1 cellular context compared by ENCODE assay signal in the genomic region with DNA sequence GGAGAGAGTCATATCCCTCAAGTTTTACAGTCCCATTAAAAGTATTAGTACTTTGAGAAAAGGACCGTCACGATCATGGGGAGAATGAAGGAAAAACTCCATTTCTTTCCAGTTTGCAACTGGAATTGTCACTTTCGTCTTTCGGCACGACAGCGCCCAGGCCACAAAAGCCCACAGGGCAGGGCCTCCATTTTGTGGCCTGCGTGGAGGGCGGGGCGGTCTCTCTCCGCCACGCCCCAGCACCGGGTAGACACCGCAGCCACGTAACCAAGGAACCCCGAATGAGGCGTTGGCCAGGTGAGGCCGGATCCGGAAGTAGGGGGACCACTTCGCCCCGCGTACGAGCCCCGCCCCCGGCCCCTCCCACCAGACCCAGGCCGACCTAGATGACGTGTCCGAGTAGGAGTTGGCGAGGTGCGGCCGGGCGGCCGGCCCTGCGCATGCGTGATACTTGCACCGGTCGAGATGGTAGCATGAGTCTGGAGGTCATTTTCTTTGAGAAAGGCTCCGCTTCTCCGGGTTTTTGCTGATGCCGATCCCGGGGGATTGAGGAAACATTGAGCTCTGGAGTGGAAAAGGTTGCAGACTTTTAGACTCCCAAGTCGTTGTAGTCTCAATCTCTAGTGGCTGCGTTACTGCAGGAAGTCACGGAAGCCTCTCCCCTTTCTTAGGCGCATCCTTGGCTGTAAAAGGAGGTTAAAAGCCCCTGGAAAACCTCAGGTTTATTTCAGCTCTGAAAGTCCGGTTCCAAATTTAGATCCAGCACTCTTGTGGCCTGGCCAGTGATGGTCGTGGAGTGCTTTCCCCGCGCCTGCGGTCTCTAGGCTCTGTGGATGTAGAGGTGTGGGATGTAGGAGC.
A peak's percentile ranks its signal among the peaks of the same experiment; 100 is the strongest.
TF ChIP-seq lines count a peak whose summit lies in the region.

No MANE protein-coding gene starts in this region.

TF ChIP-seq in K562, 482 proteins besides CTCF, POLR2A, EP300 and RAD21 (continued from another document and continues in another):
- TF ChIP-seq, protein P1, sequence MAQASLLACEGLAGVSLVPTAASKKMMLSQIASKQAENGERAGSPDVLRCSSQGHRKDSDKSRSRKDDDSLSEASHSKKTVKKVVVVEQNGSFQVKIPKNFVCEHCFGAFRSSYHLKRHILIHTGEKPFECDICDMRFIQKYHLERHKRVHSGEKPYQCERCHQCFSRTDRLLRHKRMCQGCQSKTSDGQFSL (CRISPR knock-in tag; IDR thresholded peaks at IDR 0.05), result no peak
- TF ChIP-seq, protein P1 (tag; IDR thresholded peaks at IDR 0.05), result no peak
- TF ChIP-seq MAZ (CRISPR knock-in tag; conservative IDR thresholded peaks at IDR 0.05 in 1 of 2, IDR thresholded peaks at IDR 0.05 in 1 of 2) (peak; percentile 90 to 95), ZNF696 (CRISPR knock-in tag; conservative IDR thresholded peaks at IDR 0.05) (no peak), MEIS2 (IDR thresholded peaks at IDR 0.05; ENCODE audit: partially characterized antibody) (peak; percentile 65), FOSL1 (tag; conservative IDR thresholded peaks at IDR 0.05) (peak; percentile 35; the same call in 1 of the 2 replicates), ZNF778 (CRISPR knock-in tag; IDR thresholded peaks at IDR 0.05) (no peak), BRD9 (IDR thresholded peaks at IDR 0.05; ENCODE audit: low read depth, partially characterized antibody) (peak; percentile 28), TRIM28 (IDR thresholded peaks at IDR 0.05) (no peak), NFRKB (IDR thresholded peaks at IDR 0.05; ENCODE audit: low read depth) (peak; percentile 73), ATF1 (CRISPR knock-in tag; IDR thresholded peaks at IDR 0.05) (no peak), ATF1 (tag; IDR thresholded peaks at IDR 0.05) (peak; percentile 86), GABPB1 (CRISPR knock-in tag; IDR thresholded peaks at IDR 0.05) (peak; percentile 98), ILK (tag; IDR thresholded peaks at IDR 0.05; ENCODE audit: borderline replicate concordance, low read depth) (no peak), RBM17 (IDR thresholded peaks at IDR 0.05; ENCODE audit: borderline replicate concordance, low read depth, low read length) (no peak), NEUROD1 (IDR thresholded peaks at IDR 0.05; ENCODE audit: borderline replicate concordance, low read depth, low read length, partially characterized antibody) (peak; percentile 85), CREB1 (IDR thresholded peaks at IDR 0.05) (peak; percentile 81), CREB1 (CRISPR knock-in tag; IDR thresholded peaks at IDR 0.05) (peak; percentile 87), PHF20 (IDR thresholded peaks at IDR 0.05; ENCODE audit: partially characterized antibody) (peak; percentile 51), ZNF134 (CRISPR knock-in tag; conservative IDR thresholded peaks at IDR 0.05) (no peak), CTBP1 (IDR thresholded peaks at IDR 0.05; ENCODE audit: borderline replicate concordance) (peak; percentile 61; the same call in 1 of the 2 replicates), SUPT5H (IDR thresholded peaks at IDR 0.05) (peak; percentile 52; the same call in 1 of the 2 replicates), RBM14 (IDR thresholded peaks at IDR 0.05; ENCODE audit: borderline replicate concordance, insufficient read depth, low read depth, low read length) (no peak), ZNF165 (CRISPR knock-in tag; IDR thresholded peaks at IDR 0.05; ENCODE audit: borderline replicate concordance) (no peak), HNRNPLL (IDR thresholded peaks at IDR 0.05; ENCODE audit: low read depth, low read length, poor library complexity, severe bottlenecking) (peak; percentile 24), NFXL1 (CRISPR knock-in tag; IDR thresholded peaks at IDR 0.05) (no peak), RBM22 (IDR thresholded peaks at IDR 0.05; ENCODE audit: low read depth, low read length, poor library complexity, severe bottlenecking) (no peak), PHB2 (IDR thresholded peaks at IDR 0.05; ENCODE audit: low read depth) (no peak), CC2D1A (IDR thresholded peaks at IDR 0.05) (no peak), ZKSCAN8 (CRISPR knock-in tag; IDR thresholded peaks at IDR 0.05) (no peak), NRF1 (conservative IDR thresholded peaks at IDR 0.05 in 1 of 2, IDR thresholded peaks at IDR 0.05 in 1 of 2) (peak; percentile 95 to 96), ESRRA (IDR thresholded peaks at IDR 0.05; ENCODE audit: borderline replicate concordance, low read depth) (peak; percentile 60), PPARD (CRISPR knock-in tag; IDR thresholded peaks at IDR 0.05) (no peak), MBD2 (IDR thresholded peaks at IDR 0.05; ENCODE audit: borderline replicate concordance, low read depth) (peak; percentile 54; the same call in 1 of the 2 replicates), ZNF384 (IDR thresholded peaks at IDR 0.05; ENCODE audit: low read depth, low read length) (no peak), ATF7 (IDR thresholded peaks at IDR 0.05) (peak; percentile 84), NFYB (IDR thresholded peaks at IDR 0.05; ENCODE audit: extremely low read depth, insufficient read length) (no peak), KDM4B (IDR thresholded peaks at IDR 0.05; ENCODE audit: borderline replicate concordance in 2 of 2, low read depth in 1 of 2) (peak in 1 of 2 experiments; percentile 88; a peak in 1 of 4 replicates), SLC30A9 (CRISPR knock-in tag; IDR thresholded peaks at IDR 0.05) (no peak), POLR3G (IDR thresholded peaks at IDR 0.05; ENCODE audit: extremely low read depth, insufficient read length, insufficient replicate concordance) (no peak), CBFA2T2 (conservative IDR thresholded peaks at IDR 0.05) (no peak), ZNF23 (CRISPR knock-in tag; IDR thresholded peaks at IDR 0.05) (no peak), BCOR (IDR thresholded peaks at IDR 0.05) (no peak), ZNF212 (CRISPR knock-in tag; IDR thresholded peaks at IDR 0.05) (no peak), HMGN3 (IDR thresholded peaks at IDR 0.05; ENCODE audit: borderline replicate concordance, extremely low read depth, insufficient read length, low read depth, low read length) (peak; percentile 60), ADNP (tag; IDR thresholded peaks at IDR 0.05) (no peak), TCF7L2 (IDR thresholded peaks at IDR 0.05; ENCODE audit: low read depth, low read length) (no peak), L3MBTL2 (IDR thresholded peaks at IDR 0.05) (peak; percentile 46; the same call in 1 of the 2 replicates), RNF2 (IDR thresholded peaks at IDR 0.05) (no peak), RBBP5 (IDR thresholded peaks at IDR 0.05; ENCODE audit: borderline replicate concordance, insufficient read depth, low read length, poor library complexity, severe bottlenecking) (no peak), YBX1 (IDR thresholded peaks at IDR 0.05) (no peak), ZNF436 (CRISPR knock-in tag; IDR thresholded peaks at IDR 0.05) (no peak), POLR2H (tag; IDR thresholded peaks at IDR 0.05; ENCODE audit: low read depth) (peak; percentile 49; the same call in 1 of the 2 replicates), ZZZ3 (IDR thresholded peaks at IDR 0.05) (no peak), FOXK1 (CRISPR knock-in tag; IDR thresholded peaks at IDR 0.05; ENCODE audit: borderline replicate concordance) (no peak), TAF15 (IDR thresholded peaks at IDR 0.05; ENCODE audit: low read depth, low read length) (no peak), CBX8 (IDR thresholded peaks at IDR 0.05; ENCODE audit: borderline replicate concordance, extremely low read depth, low read depth, low read length, poor library complexity, severe bottlenecking) (no peak)
- TF ChIP-seq, protein P2, sequence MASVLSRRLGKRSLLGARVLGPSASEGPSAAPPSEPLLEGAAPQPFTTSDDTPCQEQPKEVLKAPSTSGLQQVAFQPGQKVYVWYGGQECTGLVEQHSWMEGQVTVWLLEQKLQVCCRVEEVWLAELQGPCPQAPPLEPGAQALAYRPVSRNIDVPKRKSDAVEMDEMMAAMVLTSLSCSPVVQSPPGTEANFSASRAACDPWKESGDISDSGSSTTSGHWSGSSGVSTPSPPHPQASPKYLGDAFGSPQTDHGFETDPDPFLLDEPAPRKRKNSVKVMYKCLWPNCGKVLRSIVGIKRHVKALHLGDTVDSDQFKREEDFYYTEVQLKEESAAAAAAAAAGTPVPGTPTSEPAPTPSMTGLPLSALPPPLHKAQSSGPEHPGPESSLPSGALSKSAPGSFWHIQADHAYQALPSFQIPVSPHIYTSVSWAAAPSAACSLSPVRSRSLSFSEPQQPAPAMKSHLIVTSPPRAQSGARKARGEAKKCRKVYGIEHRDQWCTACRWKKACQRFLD (CRISPR knock-in tag; IDR thresholded peaks at IDR 0.05), result no peak
- TF ChIP-seq, protein P3, sequence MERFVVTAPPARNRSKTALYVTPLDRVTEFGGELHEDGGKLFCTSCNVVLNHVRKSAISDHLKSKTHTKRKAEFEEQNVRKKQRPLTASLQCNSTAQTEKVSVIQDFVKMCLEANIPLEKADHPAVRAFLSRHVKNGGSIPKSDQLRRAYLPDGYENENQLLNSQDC (CRISPR knock-in tag; IDR thresholded peaks at IDR 0.05), result no peak
- TF ChIP-seq, protein P4, sequence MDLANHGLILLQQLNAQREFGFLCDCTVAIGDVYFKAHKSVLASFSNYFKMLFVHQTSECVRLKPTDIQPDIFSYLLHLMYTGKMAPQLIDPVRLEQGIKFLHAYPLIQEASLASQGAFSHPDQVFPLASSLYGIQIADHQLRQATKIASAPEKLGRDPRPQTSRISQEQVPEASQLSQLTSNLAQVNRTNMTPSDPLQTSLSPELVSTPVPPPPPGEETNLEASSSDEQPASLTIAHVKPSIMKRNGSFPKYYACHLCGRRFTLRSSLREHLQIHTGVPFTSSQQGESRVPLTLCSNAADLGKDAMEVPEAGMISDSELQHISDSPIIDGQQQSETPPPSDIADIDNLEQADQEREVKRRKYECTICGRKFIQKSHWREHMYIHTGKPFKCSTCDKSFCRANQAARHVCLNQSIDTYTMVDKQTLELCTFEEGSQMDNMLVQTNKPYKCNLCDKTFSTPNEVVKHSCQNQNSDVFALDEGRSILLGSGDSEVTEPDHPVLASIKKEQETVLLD (IDR thresholded peaks at IDR 0.05), result peak; percentile 90
- TF ChIP-seq, protein P5, sequence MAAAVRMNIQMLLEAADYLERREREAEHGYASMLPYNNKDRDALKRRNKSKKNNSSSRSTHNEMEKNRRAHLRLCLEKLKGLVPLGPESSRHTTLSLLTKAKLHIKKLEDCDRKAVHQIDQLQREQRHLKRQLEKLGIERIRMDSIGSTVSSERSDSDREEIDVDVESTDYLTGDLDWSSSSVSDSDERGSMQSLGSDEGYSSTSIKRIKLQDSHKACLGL (CRISPR knock-in tag; IDR thresholded peaks at IDR 0.05; ENCODE audit: borderline replicate concordance, poor library complexity, severe bottlenecking), result no peak
- TF ChIP-seq, protein P6, sequence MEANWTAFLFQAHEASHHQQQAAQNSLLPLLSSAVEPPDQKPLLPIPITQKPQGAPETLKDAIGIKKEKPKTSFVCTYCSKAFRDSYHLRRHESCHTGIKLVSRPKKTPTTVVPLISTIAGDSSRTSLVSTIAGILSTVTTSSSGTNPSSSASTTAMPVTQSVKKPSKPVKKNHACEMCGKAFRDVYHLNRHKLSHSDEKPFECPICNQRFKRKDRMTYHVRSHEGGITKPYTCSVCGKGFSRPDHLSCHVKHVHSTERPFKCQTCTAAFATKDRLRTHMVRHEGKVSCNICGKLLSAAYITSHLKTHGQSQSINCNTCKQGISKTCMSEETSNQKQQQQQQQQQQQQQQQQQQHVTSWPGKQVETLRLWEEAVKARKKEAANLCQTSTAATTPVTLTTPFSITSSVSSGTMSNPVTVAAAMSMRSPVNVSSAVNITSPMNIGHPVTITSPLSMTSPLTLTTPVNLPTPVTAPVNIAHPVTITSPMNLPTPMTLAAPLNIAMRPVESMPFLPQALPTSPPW (CRISPR knock-in tag; IDR thresholded peaks at IDR 0.05), result peak; percentile 85
- TF ChIP-seq, protein P7, sequence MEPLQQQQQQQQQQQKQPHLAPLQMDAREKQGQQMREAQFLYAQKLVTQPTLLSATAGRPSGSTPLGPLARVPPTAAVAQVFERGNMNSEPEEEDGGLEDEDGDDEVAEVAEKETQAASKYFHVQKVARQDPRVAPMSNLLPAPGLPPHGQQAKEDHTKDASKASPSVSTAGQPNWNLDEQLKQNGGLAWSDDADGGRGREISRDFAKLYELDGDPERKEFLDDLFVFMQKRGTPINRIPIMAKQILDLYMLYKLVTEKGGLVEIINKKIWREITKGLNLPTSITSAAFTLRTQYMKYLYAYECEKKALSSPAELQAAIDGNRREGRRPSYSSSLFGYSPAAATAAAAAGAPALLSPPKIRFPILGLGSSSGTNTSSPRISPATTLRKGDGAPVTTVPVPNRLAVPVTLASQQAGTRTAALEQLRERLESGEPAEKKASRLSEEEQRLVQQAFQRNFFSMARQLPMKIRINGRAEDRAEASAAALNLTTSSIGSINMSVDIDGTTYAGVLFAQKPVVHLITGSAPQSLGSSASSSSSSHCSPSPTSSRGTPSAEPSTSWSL (CRISPR knock-in tag; IDR thresholded peaks at IDR 0.05; ENCODE audit: borderline replicate concordance), result no peak
- TF ChIP-seq, protein P8, sequence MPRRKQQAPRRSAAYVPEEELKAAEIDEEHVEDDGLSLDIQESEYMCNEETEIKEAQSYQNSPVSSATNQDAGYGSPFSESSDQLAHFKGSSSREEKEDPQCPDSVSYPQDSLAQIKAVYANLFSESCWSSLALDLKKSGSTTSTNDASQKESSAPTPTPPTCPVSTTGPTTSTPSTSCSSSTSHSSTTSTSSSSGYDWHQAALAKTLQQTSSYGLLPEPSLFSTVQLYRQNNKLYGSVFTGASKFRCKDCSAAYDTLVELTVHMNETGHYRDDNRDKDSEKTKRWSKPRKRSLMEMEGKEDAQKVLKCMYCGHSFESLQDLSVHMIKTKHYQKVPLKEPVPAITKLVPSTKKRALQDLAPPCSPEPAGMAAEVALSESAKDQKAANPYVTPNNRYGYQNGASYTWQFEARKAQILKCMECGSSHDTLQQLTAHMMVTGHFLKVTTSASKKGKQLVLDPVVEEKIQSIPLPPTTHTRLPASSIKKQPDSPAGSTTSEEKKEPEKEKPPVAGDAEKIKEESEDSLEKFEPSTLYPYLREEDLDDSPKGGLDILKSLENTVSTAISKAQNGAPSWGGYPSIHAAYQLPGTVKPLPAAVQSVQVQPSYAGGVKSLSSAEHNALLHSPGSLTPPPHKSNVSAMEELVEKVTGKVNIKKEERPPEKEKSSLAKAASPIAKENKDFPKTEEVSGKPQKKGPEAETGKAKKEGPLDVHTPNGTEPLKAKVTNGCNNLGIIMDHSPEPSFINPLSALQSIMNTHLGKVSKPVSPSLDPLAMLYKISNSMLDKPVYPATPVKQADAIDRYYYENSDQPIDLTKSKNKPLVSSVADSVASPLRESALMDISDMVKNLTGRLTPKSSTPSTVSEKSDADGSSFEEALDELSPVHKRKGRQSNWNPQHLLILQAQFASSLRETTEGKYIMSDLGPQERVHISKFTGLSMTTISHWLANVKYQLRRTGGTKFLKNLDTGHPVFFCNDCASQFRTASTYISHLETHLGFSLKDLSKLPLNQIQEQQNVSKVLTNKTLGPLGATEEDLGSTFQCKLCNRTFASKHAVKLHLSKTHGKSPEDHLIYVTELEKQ (CRISPR knock-in tag; IDR thresholded peaks at IDR 0.05), result no peak
- TF ChIP-seq, protein P9, sequence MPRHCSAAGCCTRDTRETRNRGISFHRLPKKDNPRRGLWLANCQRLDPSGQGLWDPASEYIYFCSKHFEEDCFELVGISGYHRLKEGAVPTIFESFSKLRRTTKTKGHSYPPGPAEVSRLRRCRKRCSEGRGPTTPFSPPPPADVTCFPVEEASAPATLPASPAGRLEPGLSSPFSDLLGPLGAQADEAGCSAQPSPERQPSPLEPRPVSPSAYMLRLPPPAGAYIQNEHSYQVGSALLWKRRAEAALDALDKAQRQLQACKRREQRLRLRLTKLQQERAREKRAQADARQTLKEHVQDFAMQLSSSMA (CRISPR knock-in tag; IDR thresholded peaks at IDR 0.05), result no peak
